Comparison of ENCODE assay signal across 17 cellular contexts in the genomic region with DNA sequence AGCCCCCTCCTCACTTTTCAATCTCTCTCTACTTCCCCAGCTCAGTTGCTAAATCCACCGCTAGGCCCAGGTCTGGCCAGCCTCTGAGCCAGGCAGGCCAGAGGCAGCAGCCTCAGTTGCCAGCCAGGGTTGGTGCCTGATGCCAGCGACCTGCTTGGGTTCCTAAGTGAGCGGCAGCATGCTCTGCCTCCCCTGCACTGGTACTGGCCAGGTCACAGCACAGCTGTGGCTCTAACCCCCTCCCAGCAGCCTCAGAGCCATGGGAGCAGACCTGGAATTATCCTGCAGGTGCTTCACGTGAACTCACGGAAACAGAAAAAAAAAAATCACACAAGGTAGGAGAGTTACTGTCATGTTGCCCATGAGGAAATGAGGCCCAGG.
"Had no signal": no experiment of that assay in that cellular context is flagged by ENCODE, and none has a peak within 500 bp of the region (broad histone marks: within the 10 kb centered on the region; RNA-seq: fewer than 3 reads in every experiment).

No MANE protein-coding gene starts in this region.

- H3K9me3 ChIP-seq: left lung, thyroid gland had no signal

- H2AFZ ChIP-seq: hepatocyte had no signal

- H3K4me2 ChIP-seq: hepatocyte had no signal

- H3K36me3 ChIP-seq: cardiac muscle cell, left lung, thyroid gland, WERI-Rb-1 had no signal

- H3K27me3 ChIP-seq: cardiac muscle cell, left lung, thyroid gland had no signal

- DNase-seq: activated CD4-positive, alpha-beta T cell treated with anti-CD3 and anti-CD28 coated beads, Interleukin-2, amount 10 ng/mL, durations not matched to agents 7 days and 5 days; activated CD4-positive, CD25-positive, alpha-beta regulatory T cell treated with anti-CD3 and anti-CD28 coated beads, Interleukin-2, amount 50 U/mL, for 72 hours; activated CD8-positive, alpha-beta memory T cell treated with anti-CD3 and anti-CD28 coated beads, Interleukin-2, amount 10 ng/mL, durations not matched to agents 7 days and 5 days; activated CD8-positive, alpha-beta T cell treated with anti-CD3 and anti-CD28 coated beads for 36 hours; activated effector memory CD4-positive, alpha-beta T cell treated with anti-CD3 and anti-CD28 coated beads, Interleukin-2, amount 50 U/mL, for 16 hours; activated naive CD4-positive, alpha-beta T cell treated with anti-CD3 and anti-CD28 coated beads, Interleukin-2, amount 10 ng/mL, durations not matched to agents 7 days and 5 days; activated T-cell treated with anti-CD3 and anti-CD28 coated beads for 4 hours; effector CD4-positive, alpha-beta T cell; immature natural killer cell; left lung; stimulated activated CD4-positive, alpha-beta T cell treated with anti-CD3 and anti-CD28 coated beads, Interleukin-2, amount 100 ng/mL, for 48 hours; stimulated activated naive CD4-positive, alpha-beta T cell treated with Interleukin-2 at 50 U/mL for 16 hours; T-helper 1 cell; thyroid gland; WERI-Rb-1 had no signal

- H3K4me3 ChIP-seq: cardiac muscle cell, hepatocyte, left lung, thyroid gland had no signal

- ATAC-seq: activated CD8-positive, alpha-beta memory T cell treated with anti-CD3 and anti-CD28 coated beads, Interleukin-2, amount 10 ng/mL, durations not matched to agents 7 days and 5 days; activated CD8-positive, alpha-beta T cell treated with anti-CD3 and anti-CD28 coated beads for 36 hours; left lung had no signal

- H3K4me1 ChIP-seq: left lung, thyroid gland had no signal

- H3K27ac ChIP-seq: cardiac muscle cell, hepatocyte, left lung, thyroid gland, WERI-Rb-1 had no signal
